Comparison of ENCODE assay signal across 35 cellular contexts in the genomic region with DNA sequence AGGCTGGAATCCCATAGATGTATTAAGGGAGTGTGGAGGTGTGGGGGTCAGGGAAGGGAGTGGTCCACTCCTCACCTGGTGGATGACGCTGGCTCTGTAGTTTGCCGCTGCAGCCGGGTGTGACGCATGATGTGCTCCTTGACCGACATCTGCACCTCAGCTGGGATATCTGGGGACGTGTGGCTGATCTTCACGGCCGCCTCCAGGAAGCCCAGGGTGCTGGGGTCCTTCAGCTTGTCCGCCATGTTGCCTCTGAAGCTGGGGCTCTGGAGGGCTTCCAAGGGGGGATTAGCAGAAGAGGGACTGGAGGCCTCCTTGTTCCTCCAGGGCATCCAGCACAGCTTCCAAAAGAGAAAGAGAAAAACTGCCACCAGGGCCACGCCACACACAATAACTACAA. TPM values are rescaled to one million over a fixed set of nuclear protein-coding genes. Genes with fewer than 3 reads are reported as not detected.
"Had no signal": no experiment of that assay in that cellular context is flagged by ENCODE, and none has a peak within 500 bp of the region (broad histone marks: within the 10 kb centered on the region; RNA-seq: fewer than 3 reads in every experiment).

No MANE protein-coding gene starts in this region.

- H3K4me1 Mint-ChIP-seq: activated CD4-positive, alpha-beta T cell treated with anti-CD3 and anti-CD28 coated beads, Interleukin-2, amount 10 ng/mL, durations not matched to agents 24 days and 14 days; activated naive CD8-positive, alpha-beta T cell treated with anti-CD3 and anti-CD28 coated beads for 36 hours; activated T-helper 17 cell treated with anti-CD3 and anti-CD28 coated beads, Interleukin-2, amount 50 U/mL, for 72 hours had no signal

- H3K9me3 ChIP-seq: adrenal gland, body of pancreas, breast epithelium had no signal

- H3K27me3 ChIP-seq: adrenal gland, body of pancreas, breast epithelium had no signal

- H3K4me3 Mint-ChIP-seq: activated CD4-positive, alpha-beta memory T cell treated with anti-CD3 and anti-CD28 coated beads for 36 hours; activated CD4-positive, alpha-beta T cell treated with anti-CD3 and anti-CD28 coated beads, Interleukin-2, amount 10 ng/mL, durations not matched to agents 24 days and 14 days; activated CD8-positive, alpha-beta T cell treated with anti-CD3 and anti-CD28 coated beads for 36 hours; activated naive CD4-positive, alpha-beta T cell treated with anti-CD3 and anti-CD28 coated beads for 36 hours; activated naive CD8-positive, alpha-beta T cell treated with anti-CD3 and anti-CD28 coated beads for 36 hours; activated T-cell treated with anti-CD3 and anti-CD28 coated beads, Interleukin-2, amount 50 U/mL, for 4 hours; activated T-cell treated with anti-CD3 and anti-CD28 coated beads, Interleukin-2, amount 50 U/mL, for 72 hours; activated T-helper 1 cell treated with anti-CD3 and anti-CD28 coated beads, Interleukin-12 subunit alpha, Interleukin-12 subunit beta, Interleukin-2, Interleukin-4 antibody, amounts not matched to agents 30 ng/mL and 10 ng/mL and 1 ng/mL, durations not matched to agents 14 hours and 24 hours and 36 hours; activated T-helper 17 cell treated with anti-CD3 and anti-CD28 coated beads, Interleukin-2, amount 50 U/mL, for 72 hours; T-helper 1 cell treated with Interleukin-12 subunit alpha and Interleukin-12 subunit beta and Interleukin-4 antibody, amounts not matched to agents 30 μg/mL and 1 μg/mL, for 36 hours; T-helper 2 cell treated with Interferon-gamma antibody and Interleukin-4, amounts not matched to agents 5 μg/mL and 100 μg/mL, for 36 hours had no signal

- H3K9me3 Mint-ChIP-seq: activated CD4-positive, alpha-beta memory T cell treated with anti-CD3 and anti-CD28 coated beads for 36 hours; activated CD4-positive, alpha-beta T cell treated with anti-CD3 and anti-CD28 coated beads, Interleukin-2, amount 10 ng/mL, durations not matched to agents 24 days and 14 days; activated CD8-positive, alpha-beta T cell treated with anti-CD3 and anti-CD28 coated beads for 36 hours; activated naive CD4-positive, alpha-beta T cell treated with anti-CD3 and anti-CD28 coated beads for 36 hours; activated naive CD4-positive, alpha-beta T cell treated with anti-CD3 and anti-CD28 coated beads, Interleukin-2, amount 50 U/mL, for 72 hours; activated naive CD8-positive, alpha-beta T cell treated with anti-CD3 and anti-CD28 coated beads for 36 hours; activated T-cell treated with anti-CD3 and anti-CD28 coated beads, Interleukin-2, amount 50 U/mL, for 4 hours; activated T-cell treated with anti-CD3 and anti-CD28 coated beads, Interleukin-2, amount 50 U/mL, for 72 hours; activated T-helper 1 cell treated with anti-CD3 and anti-CD28 coated beads, Interleukin-12 subunit alpha, Interleukin-12 subunit beta, Interleukin-2, Interleukin-4 antibody, amounts not matched to agents 30 ng/mL and 10 ng/mL and 1 ng/mL, durations not matched to agents 14 hours and 24 hours and 36 hours; activated T-helper 17 cell treated with anti-CD3 and anti-CD28 coated beads, Interleukin-2, amount 50 U/mL, for 72 hours; T-helper 1 cell treated with Interleukin-12 subunit alpha and Interleukin-12 subunit beta and Interleukin-4 antibody, amounts not matched to agents 30 μg/mL and 1 μg/mL, for 36 hours; T-helper 2 cell treated with Interferon-gamma antibody and Interleukin-4, amounts not matched to agents 5 μg/mL and 100 μg/mL, for 36 hours had no signal

- H3K27ac Mint-ChIP-seq: activated CD4-positive, alpha-beta memory T cell treated with anti-CD3 and anti-CD28 coated beads for 36 hours; activated CD4-positive, alpha-beta T cell treated with anti-CD3 and anti-CD28 coated beads, Interleukin-2, amount 10 ng/mL, durations not matched to agents 24 days and 14 days; activated CD8-positive, alpha-beta T cell treated with anti-CD3 and anti-CD28 coated beads for 36 hours; activated naive CD4-positive, alpha-beta T cell treated with anti-CD3 and anti-CD28 coated beads for 36 hours; activated naive CD4-positive, alpha-beta T cell treated with anti-CD3 and anti-CD28 coated beads, Interleukin-2, amount 50 U/mL, for 72 hours; activated naive CD8-positive, alpha-beta T cell treated with anti-CD3 and anti-CD28 coated beads for 36 hours; activated T-cell treated with anti-CD3 and anti-CD28 coated beads, Interleukin-2, amount 50 U/mL, for 72 hours; activated T-helper 1 cell treated with anti-CD3 and anti-CD28 coated beads, Interleukin-12 subunit alpha, Interleukin-12 subunit beta, Interleukin-2, Interleukin-4 antibody, amounts not matched to agents 30 ng/mL and 10 ng/mL and 1 ng/mL, durations not matched to agents 14 hours and 24 hours and 36 hours; activated T-helper 17 cell treated with anti-CD3 and anti-CD28 coated beads, Interleukin-2, amount 50 U/mL, for 72 hours; T-helper 1 cell treated with Interleukin-12 subunit alpha and Interleukin-12 subunit beta and Interleukin-4 antibody, amounts not matched to agents 30 μg/mL and 1 μg/mL, for 36 hours; T-helper 2 cell treated with Interferon-gamma antibody and Interleukin-4, amounts not matched to agents 5 μg/mL and 100 μg/mL, for 36 hours had no signal

- H3K4me1 ChIP-seq: adrenal gland, breast epithelium had no signal

- ATAC-seq: activated CD4-positive, CD25-positive, alpha-beta regulatory T cell treated with anti-CD3 and anti-CD28 coated beads, Interleukin-2, amount 50 U/mL, for 24 hours; activated CD8-positive, alpha-beta T cell treated with anti-CD3 and anti-CD28 coated beads for 36 hours; activated naive CD4-positive, alpha-beta T cell treated with anti-CD3 and anti-CD28 coated beads, Interleukin-2, amount 50 U/mL, for 72 hours; activated T-cell treated with anti-CD3 and anti-CD28 coated beads, Interleukin-2, amount 50 U/mL, for 4 hours; activated T-cell treated with anti-CD3 and anti-CD28 coated beads, Interleukin-2, amount 50 U/mL, for 72 hours; activated T-helper 17 cell treated with anti-CD3 and anti-CD28 coated beads, Interleukin-2, amount 50 U/mL, for 72 hours; body of pancreas had no signal

- H3K4me3 ChIP-seq: adrenal gland, body of pancreas, breast epithelium had no signal

- H3K36me3 ChIP-seq: adrenal gland, brain microvascular endothelial cell, breast epithelium had no signal

- DNase-seq: activated CD4-positive, alpha-beta memory T cell treated with anti-CD3 and anti-CD28 coated beads for 36 hours; activated CD4-positive, alpha-beta T cell treated with anti-CD3 and anti-CD28 coated beads for 4 hours; activated CD4-positive, alpha-beta T cell treated with anti-CD3 and anti-CD28 coated beads, Interleukin-2, amount 10 ng/mL, durations not matched to agents 24 days and 14 days; activated CD4-positive, alpha-beta T cell treated with anti-CD3 and anti-CD28 coated beads, Interleukin-2, amount 50 U/mL, for 1 hour; activated CD4-positive, alpha-beta T cell treated with anti-CD3 and anti-CD28 coated beads, Interleukin-2, amount 50 U/mL, for 4 hours; activated CD4-positive, CD25-positive, alpha-beta regulatory T cell; activated CD8-positive, alpha-beta memory T cell treated with anti-CD3 and anti-CD28 coated beads, Interleukin-2, amount 50 U/mL, for 4 hours; activated CD8-positive, alpha-beta T cell treated with anti-CD3 and anti-CD28 coated beads for 36 hours; activated gamma-delta T cell treated with Interleukin-2 at 50 U/mL for 16 hours; activated naive CD4-positive, alpha-beta T cell; activated naive CD4-positive, alpha-beta T cell treated with anti-CD3 and anti-CD28 coated beads for 36 hours; activated naive CD4-positive, alpha-beta T cell treated with anti-CD3 and anti-CD28 coated beads, Interleukin-2, amount 50 U/mL, for 16 hours; activated naive CD8-positive, alpha-beta T cell treated with anti-CD3 and anti-CD28 coated beads for 36 hours; activated T-cell treated with anti-CD3 and anti-CD28 coated beads for 4 hours; activated T-cell treated with anti-CD3 and anti-CD28 coated beads, Interleukin-2, amount 50 U/mL, for 1 hour; activated T-cell treated with anti-CD3 and anti-CD28 coated beads, Interleukin-2, amount 50 U/mL, for 4 hours; activated T-cell treated with anti-CD3 and anti-CD28 coated beads, Interleukin-2, amount 50 U/mL, for 72 hours; adrenal gland; amniotic stem cell; aorta; body of pancreas; brain microvascular endothelial cell; central memory CD4-positive, alpha-beta T cell; T-helper 1 cell; T-helper 2 cell; T-helper 9 cell had no signal

- H3K27ac ChIP-seq: adrenal gland, body of pancreas, brain microvascular endothelial cell, breast epithelium, VCaP had no signal

- H3K36me3 Mint-ChIP-seq: activated CD4-positive, alpha-beta memory T cell treated with anti-CD3 and anti-CD28 coated beads for 36 hours; activated naive CD4-positive, alpha-beta T cell treated with anti-CD3 and anti-CD28 coated beads, Interleukin-2, amount 50 U/mL, for 72 hours; activated naive CD8-positive, alpha-beta T cell treated with anti-CD3 and anti-CD28 coated beads for 36 hours had no signal

RNA-seq across cellular contexts. Expression of gene SYT6, which starts 14.1 kb away (rescaled TPM):
- total RNA-seq: activated CD4-positive, alpha-beta memory T cell treated with anti-CD3 and anti-CD28 coated beads for 36 hours; activated CD4-positive, alpha-beta T cell treated with anti-CD3 and anti-CD28 coated beads, Interleukin-2, amount 10 ng/mL, durations not matched to agents 24 days and 14 days; activated CD8-positive, alpha-beta memory T cell treated with anti-CD3 and anti-CD28 coated beads for 36 hours; activated CD8-positive, alpha-beta T cell treated with anti-CD3 and anti-CD28 coated beads for 36 hours; activated naive CD4-positive, alpha-beta T cell treated with anti-CD3 and anti-CD28 coated beads for 36 hours; activated naive CD8-positive, alpha-beta T cell treated with anti-CD3 and anti-CD28 coated beads for 36 hours; activated T-cell treated with anti-CD3 and anti-CD28 coated beads, Interleukin-2, amount 50 U/mL, for 4 hours; activated T-cell treated with anti-CD3 and anti-CD28 coated beads, Interleukin-2, amount 50 U/mL, for 72 hours; activated T-helper 1 cell treated with anti-CD3 and anti-CD28 coated beads, Interleukin-12 subunit alpha, Interleukin-12 subunit beta, Interleukin-2, Interleukin-4 antibody, amounts not matched to agents 30 ng/mL and 10 ng/mL and 1 ng/mL, durations not matched to agents 14 hours and 24 hours and 36 hours; activated T-helper 17 cell treated with anti-CD3 and anti-CD28 coated beads, Interleukin-2, amount 50 U/mL, for 72 hours had no signal
- polyA plus RNA-seq: aorta had no signal
